Comparison of ENCODE assay signal across 17 cellular contexts in genomic region chr6:110491299-110491643, GRCh38. TPM values are rescaled to one million over a fixed set of nuclear protein-coding genes. Genes with fewer than 3 reads are reported as not detected.
DNase-seq lines count a peak whose midpoint lies in the region; ATAC-seq and TF ChIP-seq lines count a peak whose summit lies in the region.
"Had no signal": no experiment of that assay in that cellular context is flagged by ENCODE, and none has a peak within 500 bp of the region (broad histone marks: within the 10 kb centered on the region; RNA-seq: fewer than 3 reads in every experiment).

No MANE protein-coding gene starts in this region.

- H3K4me1 Mint-ChIP-seq in endodermal cell (peaks cover 19% of the 10 kb centered on the region), nephron (peaks cover 43% of the 10 kb centered on the region)

- H3K9me3 ChIP-seq in endodermal cell (ENCODE audit: control insufficient read depth, low read length) = peaks cover 9% of the 10 kb centered on the region
- H3K9me3 ChIP-seq: SJSA1 had no signal

- H2AFZ ChIP-seq in ACC112 (ENCODE audit: low read length, unreplicated experiment) (no peak overlapping the region), KMS-11 (ENCODE audit: low read depth) (peak overlapping the region; percentile 40; the same call in 1 of the 2 replicates)

- H3K79me2 ChIP-seq in ACC112 (ENCODE audit: control insufficient read depth, insufficient read depth, low read length, unreplicated experiment) = no peaks in the 10 kb centered on the region
- no peaks in the 10 kb centered on the region for H3K79me2 ChIP-seq in KMS-11 (ENCODE audit: insufficient read depth, low read depth)

- ATAC-seq in HG03097 (IDR thresholded peaks at IDR 0.05; ENCODE audit: low FRiP score, unreplicated experiment) = no peak

- H3K36me3 Mint-ChIP-seq in endodermal cell (ENCODE audit: low read depth) (peaks cover 2% of the 10 kb centered on the region), nephron (ENCODE audit: low read depth) (no peaks in the 10 kb centered on the region)
- H3K36me3 Mint-ChIP-seq: CD4-positive, CD25-positive, alpha-beta regulatory T cell had no signal

- peaks cover 3% of the 10 kb centered on the region for H3K9me3 Mint-ChIP-seq in endodermal cell
- H3K9me3 Mint-ChIP-seq in nephron = no peaks in the 10 kb centered on the region

- peak overlapping the region; percentile 43 for H3K4me3 ChIP-seq in ACC112 (ENCODE audit: low read depth, low read length)
- H3K4me3 ChIP-seq in KMS-11 (IDR thresholded peaks at IDR 0.05; ENCODE audit: insufficient read depth, low read depth, low read length) = no peak overlapping the region
- H3K4me3 ChIP-seq in endodermal cell (ENCODE audit: low read length) = no peak overlapping the region
- H3K4me3 ChIP-seq: SJSA1 had no signal

- WGBS in endodermal cell (ENCODE audit: insufficient coverage in 1 of 2, insufficient read length in 1 of 2), 2 experiments = 97% methylated on average over 3 of the region's 3 CpGs; no CpG with 5 or more reads in 1 of the 2 experiments

- H3K36me3 ChIP-seq in ACC112 (ENCODE audit: insufficient read depth, low read length) (no peaks in the 10 kb centered on the region), KMS-11 (ENCODE audit: insufficient read depth) (no peaks in the 10 kb centered on the region), endodermal cell (ENCODE audit: control insufficient read depth, insufficient read depth, low read length) (no peaks in the 10 kb centered on the region)
- H3K36me3 ChIP-seq: SJSA1 had no signal

- peak overlapping the region; percentile 54; the same call in 1 of the 2 replicates for H3K9ac ChIP-seq in KMS-11
- no peak overlapping the region for H3K9ac ChIP-seq in endodermal cell (ENCODE audit: extremely low read depth, low read length, poor library complexity, severe bottlenecking)

- TF ChIP-seq CTCF in KMS-11 (conservative IDR thresholded peaks at IDR 0.05; ENCODE audit: low read depth, low read length) (no peak), endodermal cell (conservative IDR thresholded peaks at IDR 0.05) (no peak), nephron (IDR thresholded peaks at IDR 0.05; ENCODE audit: unreplicated experiment in 3 of 3) (no peak), GM10266 (IDR thresholded peaks at IDR 0.05; ENCODE audit: control insufficient read depth, insufficient read depth, low read depth, missing control alignments) (no peak)

- H3K27me3 ChIP-seq in ACC112 (ENCODE audit: insufficient read depth, low read length) (0 out of 2 replicates have a peak, but pooled peaks cover 3% of the 10 kb centered on the region), KMS-11 (ENCODE audit: insufficient read depth, low read depth) (no peaks in the 10 kb centered on the region), endodermal cell (ENCODE audit: control insufficient read depth, insufficient read depth, low read length, poor library complexity, severe bottlenecking) (no peaks in the 10 kb centered on the region)
- H3K27me3 ChIP-seq: SJSA1 had no signal

- H4K20me1 ChIP-seq in KMS-11 (ENCODE audit: insufficient read depth) = no peaks in the 10 kb centered on the region

- H3K4me3 Mint-ChIP-seq in endodermal cell = no peak overlapping the region
- peak overlapping the region in 1 of 3 experiments; percentile 37 for H3K4me3 Mint-ChIP-seq in nephron
- H3K4me3 Mint-ChIP-seq: CD4-positive, CD25-positive, alpha-beta regulatory T cell had no signal

- H3K4me2 ChIP-seq in KMS-11 = peak overlapping the region; percentile 80

- DNase-seq in endodermal cell (no peak), HuH-7 (ENCODE audit: low spot score) (no peak), cerebellum (ENCODE audit: low spot score) (no peak), GM10266 (ENCODE audit: extremely low spot score) (no peak)
- DNase-seq: CD4-positive, CD25-positive, alpha-beta regulatory T cell; DND-41; GDM1; NCI-H1436 treated with DMSO at 0.1 percent for 48 hours; NCI-H2227 treated with DMSO at 0.1 percent for 48 hours had no signal

- H3K27ac Mint-ChIP-seq in endodermal cell = peak overlapping the region; percentile 90
- H3K27ac Mint-ChIP-seq in nephron = peak overlapping the region; percentile 94 to 98 (median 94)

- H3K4me1 ChIP-seq in ACC112 (ENCODE audit: control insufficient read depth, insufficient read depth, low read length, unreplicated experiment) = peaks cover 16% of the 10 kb centered on the region
- H3K4me1 ChIP-seq in KMS-11 (ENCODE audit: low read depth, poor library complexity, severe bottlenecking) = peaks cover 38% of the 10 kb centered on the region
- peaks cover 8% of the 10 kb centered on the region for H3K4me1 ChIP-seq in endodermal cell (ENCODE audit: control insufficient read depth, insufficient read depth, low read length)
- H3K4me1 ChIP-seq: SJSA1 had no signal

- H3K27me3 Mint-ChIP-seq in endodermal cell (ENCODE audit: insufficient read depth) (peaks cover 1% of the 10 kb centered on the region), nephron (ENCODE audit: low read depth) (no peaks in the 10 kb centered on the region)

- H3K27ac ChIP-seq in ACC112 (ENCODE audit: low read depth, low read length) = 0 out of 2 replicates have a peak overlapping the region, but pooled peaks have one; percentile 47
- peak overlapping the region; percentile 89 for H3K27ac ChIP-seq in KMS-11
- no peak overlapping the region for H3K27ac ChIP-seq in endodermal cell (ENCODE audit: low read depth, low read length)
- H3K27ac ChIP-seq: SJSA1 had no signal

RNA-seq across cellular contexts. Expression of gene SLC22A16, which starts 14.9 kb away (rescaled TPM):
- total RNA-seq in endodermal cell (not detected), cerebellum (0.91 TPM)
- not detected for polyA plus RNA-seq in endodermal cell (2013, experiment 1 of 2)
- not detected for polyA plus RNA-seq in endodermal cell (2013, experiment 2 of 2)
- total RNA-seq: H4, HT-29, RPMI7951, SJSA1 had no signal
- polyA plus RNA-seq: CD4-positive, CD25-positive, alpha-beta regulatory T cell had no signal
